ENCODE assay signal across 2 cellular contexts in the genomic region with DNA sequence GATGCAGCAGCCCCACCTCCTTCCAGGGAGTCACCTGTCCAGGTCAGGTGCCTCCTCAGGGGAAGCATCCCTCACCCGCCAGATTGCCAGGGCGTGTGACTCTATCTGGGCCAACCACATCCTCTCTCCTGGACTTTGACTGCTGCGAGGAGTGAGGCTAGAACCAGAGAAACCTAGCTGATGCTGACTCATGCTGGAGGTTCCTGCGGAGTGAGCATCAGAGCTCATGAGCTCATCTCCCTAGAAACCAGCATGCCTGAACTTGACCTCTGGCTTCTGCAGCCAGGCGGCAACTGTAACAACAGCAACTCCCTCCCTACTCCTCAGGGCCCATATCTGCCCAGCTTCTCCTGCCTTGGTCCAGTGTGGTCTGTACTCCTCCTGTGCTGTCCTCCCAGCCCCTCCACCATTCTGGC.
A peak's percentile ranks its signal among the peaks of the same experiment; 100 is the strongest.
TF ChIP-seq lines count a peak whose summit lies in the region.

No MANE protein-coding gene starts in this region.

TF ChIP-seq in GM23338, 12 proteins besides CTCF, POLR2A, EP300 and RAD21 (continued from another document):
- TF ChIP-seq POLR2AphosphoS5 (IDR thresholded peaks at IDR 0.05; ENCODE audit: low read depth) (no peak), JUNB (IDR thresholded peaks at IDR 0.05; ENCODE audit: unreplicated experiment) (no peak)

TF ChIP-seq in GM12878, 131 proteins besides CTCF, POLR2A, EP300 and RAD21 (continued from another document and continues in another):
- TF ChIP-seq, protein P1, sequence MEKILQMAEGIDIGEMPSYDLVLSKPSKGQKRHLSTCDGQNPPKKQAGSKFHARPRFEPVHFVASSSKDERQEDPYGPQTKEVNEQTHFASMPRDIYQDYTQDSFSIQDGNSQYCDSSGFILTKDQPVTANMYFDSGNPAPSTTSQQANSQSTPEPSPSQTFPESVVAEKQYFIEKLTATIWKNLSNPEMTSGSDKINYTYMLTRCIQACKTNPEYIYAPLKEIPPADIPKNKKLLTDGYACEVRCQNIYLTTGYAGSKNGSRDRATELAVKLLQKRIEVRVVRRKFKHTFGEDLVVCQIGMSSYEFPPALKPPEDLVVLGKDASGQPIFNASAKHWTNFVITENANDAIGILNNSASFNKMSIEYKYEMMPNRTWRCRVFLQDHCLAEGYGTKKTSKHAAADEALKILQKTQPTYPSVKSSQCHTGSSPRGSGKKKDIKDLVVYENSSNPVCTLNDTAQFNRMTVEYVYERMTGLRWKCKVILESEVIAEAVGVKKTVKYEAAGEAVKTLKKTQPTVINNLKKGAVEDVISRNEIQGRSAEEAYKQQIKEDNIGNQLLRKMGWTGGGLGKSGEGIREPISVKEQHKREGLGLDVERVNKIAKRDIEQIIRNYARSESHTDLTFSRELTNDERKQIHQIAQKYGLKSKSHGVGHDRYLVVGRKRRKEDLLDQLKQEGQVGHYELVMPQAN (conservative IDR thresholded peaks at IDR 0.05): no peak
- TF ChIP-seq, protein P2, sequence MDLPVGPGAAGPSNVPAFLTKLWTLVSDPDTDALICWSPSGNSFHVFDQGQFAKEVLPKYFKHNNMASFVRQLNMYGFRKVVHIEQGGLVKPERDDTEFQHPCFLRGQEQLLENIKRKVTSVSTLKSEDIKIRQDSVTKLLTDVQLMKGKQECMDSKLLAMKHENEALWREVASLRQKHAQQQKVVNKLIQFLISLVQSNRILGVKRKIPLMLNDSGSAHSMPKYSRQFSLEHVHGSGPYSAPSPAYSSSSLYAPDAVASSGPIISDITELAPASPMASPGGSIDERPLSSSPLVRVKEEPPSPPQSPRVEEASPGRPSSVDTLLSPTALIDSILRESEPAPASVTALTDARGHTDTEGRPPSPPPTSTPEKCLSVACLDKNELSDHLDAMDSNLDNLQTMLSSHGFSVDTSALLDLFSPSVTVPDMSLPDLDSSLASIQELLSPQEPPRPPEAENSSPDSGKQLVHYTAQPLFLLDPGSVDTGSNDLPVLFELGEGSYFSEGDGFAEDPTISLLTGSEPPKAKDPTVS (IDR thresholded peaks at IDR 0.05; ENCODE audit: low read depth, low read length): no peak
- no peak for TF ChIP-seq KLF5 (IDR thresholded peaks at IDR 0.05; ENCODE audit: partially characterized antibody)
- TF ChIP-seq, protein P3, sequence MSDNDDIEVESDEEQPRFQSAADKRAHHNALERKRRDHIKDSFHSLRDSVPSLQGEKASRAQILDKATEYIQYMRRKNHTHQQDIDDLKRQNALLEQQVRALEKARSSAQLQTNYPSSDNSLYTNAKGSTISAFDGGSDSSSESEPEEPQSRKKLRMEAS (IDR thresholded peaks at IDR 0.05; ENCODE audit: low read depth, low read length): no peak; the same call in 1 of the 2 replicates
- TF ChIP-seq ZNF24 (IDR thresholded peaks at IDR 0.05): no peak
- peak; percentile 85; the same call in 1 of the 2 replicates for TF ChIP-seq CHD1 (IDR thresholded peaks at IDR 0.05; ENCODE audit: low read depth, low read length)
- TF ChIP-seq EZH2 (IDR thresholded peaks at IDR 0.05; ENCODE audit: borderline replicate concordance, control insufficient read depth, low read depth, low read length): no peak
- TF ChIP-seq, protein P4, sequence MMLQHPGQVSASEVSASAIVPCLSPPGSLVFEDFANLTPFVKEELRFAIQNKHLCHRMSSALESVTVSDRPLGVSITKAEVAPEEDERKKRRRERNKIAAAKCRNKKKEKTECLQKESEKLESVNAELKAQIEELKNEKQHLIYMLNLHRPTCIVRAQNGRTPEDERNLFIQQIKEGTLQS (IDR thresholded peaks at IDR 0.05; ENCODE audit: borderline replicate concordance, extremely low read depth, low read depth, low read length): no peak
- peak; percentile 62 for TF ChIP-seq JUNB (IDR thresholded peaks at IDR 0.05)
- TF ChIP-seq, protein P5, sequence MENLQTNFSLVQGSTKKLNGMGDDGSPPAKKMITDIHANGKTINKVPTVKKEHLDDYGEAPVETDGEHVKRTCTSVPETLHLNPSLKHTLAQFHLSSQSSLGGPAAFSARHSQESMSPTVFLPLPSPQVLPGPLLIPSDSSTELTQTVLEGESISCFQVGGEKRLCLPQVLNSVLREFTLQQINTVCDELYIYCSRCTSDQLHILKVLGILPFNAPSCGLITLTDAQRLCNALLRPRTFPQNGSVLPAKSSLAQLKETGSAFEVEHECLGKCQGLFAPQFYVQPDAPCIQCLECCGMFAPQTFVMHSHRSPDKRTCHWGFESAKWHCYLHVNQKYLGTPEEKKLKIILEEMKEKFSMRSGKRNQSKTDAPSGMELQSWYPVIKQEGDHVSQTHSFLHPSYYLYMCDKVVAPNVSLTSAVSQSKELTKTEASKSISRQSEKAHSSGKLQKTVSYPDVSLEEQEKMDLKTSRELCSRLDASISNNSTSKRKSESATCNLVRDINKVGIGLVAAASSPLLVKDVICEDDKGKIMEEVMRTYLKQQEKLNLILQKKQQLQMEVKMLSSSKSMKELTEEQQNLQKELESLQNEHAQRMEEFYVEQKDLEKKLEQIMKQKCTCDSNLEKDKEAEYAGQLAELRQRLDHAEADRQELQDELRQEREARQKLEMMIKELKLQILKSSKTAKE (IDR thresholded peaks at IDR 0.05; ENCODE audit: low read depth, poor library complexity, severe bottlenecking): peak; percentile 94
- TF ChIP-seq, protein P6, sequence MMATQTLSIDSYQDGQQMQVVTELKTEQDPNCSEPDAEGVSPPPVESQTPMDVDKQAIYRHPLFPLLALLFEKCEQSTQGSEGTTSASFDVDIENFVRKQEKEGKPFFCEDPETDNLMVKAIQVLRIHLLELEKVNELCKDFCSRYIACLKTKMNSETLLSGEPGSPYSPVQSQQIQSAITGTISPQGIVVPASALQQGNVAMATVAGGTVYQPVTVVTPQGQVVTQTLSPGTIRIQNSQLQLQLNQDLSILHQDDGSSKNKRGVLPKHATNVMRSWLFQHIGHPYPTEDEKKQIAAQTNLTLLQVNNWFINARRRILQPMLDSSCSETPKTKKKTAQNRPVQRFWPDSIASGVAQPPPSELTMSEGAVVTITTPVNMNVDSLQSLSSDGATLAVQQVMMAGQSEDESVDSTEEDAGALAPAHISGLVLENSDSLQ (IDR thresholded peaks at IDR 0.05): no peak
- no peak for TF ChIP-seq SMAD5 (IDR thresholded peaks at IDR 0.05; ENCODE audit: low read depth)
- peak; percentile 93 for TF ChIP-seq IKZF2 (IDR thresholded peaks at IDR 0.05)
- TF ChIP-seq RELA (IDR thresholded peaks at IDR 0.05; ENCODE audit: borderline replicate concordance, partially characterized antibody): no peak
- TF ChIP-seq, protein P7, sequence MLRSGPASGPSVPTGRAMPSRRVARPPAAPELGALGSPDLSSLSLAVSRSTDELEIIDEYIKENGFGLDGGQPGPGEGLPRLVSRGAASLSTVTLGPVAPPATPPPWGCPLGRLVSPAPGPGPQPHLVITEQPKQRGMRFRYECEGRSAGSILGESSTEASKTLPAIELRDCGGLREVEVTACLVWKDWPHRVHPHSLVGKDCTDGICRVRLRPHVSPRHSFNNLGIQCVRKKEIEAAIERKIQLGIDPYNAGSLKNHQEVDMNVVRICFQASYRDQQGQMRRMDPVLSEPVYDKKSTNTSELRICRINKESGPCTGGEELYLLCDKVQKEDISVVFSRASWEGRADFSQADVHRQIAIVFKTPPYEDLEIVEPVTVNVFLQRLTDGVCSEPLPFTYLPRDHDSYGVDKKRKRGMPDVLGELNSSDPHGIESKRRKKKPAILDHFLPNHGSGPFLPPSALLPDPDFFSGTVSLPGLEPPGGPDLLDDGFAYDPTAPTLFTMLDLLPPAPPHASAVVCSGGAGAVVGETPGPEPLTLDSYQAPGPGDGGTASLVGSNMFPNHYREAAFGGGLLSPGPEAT (IDR thresholded peaks at IDR 0.05; ENCODE audit: low read depth): peak; percentile 84
- no peak for TF ChIP-seq POLR2AphosphoS2 (IDR thresholded peaks at IDR 0.05; ENCODE audit: low read depth, low read length)
- TF ChIP-seq RBBP5 (conservative IDR thresholded peaks at IDR 0.05): no peak
- TF ChIP-seq SUPT20H (IDR thresholded peaks at IDR 0.05; ENCODE audit: borderline replicate concordance, control insufficient read depth, low read depth, low read length): no peak
- TF ChIP-seq POLR2AphosphoS5 (IDR thresholded peaks at IDR 0.05; ENCODE audit: low read length): no peak
- no peak for TF ChIP-seq HDAC6 (IDR thresholded peaks at IDR 0.05; ENCODE audit: unreplicated experiment)
- TF ChIP-seq, protein P8, sequence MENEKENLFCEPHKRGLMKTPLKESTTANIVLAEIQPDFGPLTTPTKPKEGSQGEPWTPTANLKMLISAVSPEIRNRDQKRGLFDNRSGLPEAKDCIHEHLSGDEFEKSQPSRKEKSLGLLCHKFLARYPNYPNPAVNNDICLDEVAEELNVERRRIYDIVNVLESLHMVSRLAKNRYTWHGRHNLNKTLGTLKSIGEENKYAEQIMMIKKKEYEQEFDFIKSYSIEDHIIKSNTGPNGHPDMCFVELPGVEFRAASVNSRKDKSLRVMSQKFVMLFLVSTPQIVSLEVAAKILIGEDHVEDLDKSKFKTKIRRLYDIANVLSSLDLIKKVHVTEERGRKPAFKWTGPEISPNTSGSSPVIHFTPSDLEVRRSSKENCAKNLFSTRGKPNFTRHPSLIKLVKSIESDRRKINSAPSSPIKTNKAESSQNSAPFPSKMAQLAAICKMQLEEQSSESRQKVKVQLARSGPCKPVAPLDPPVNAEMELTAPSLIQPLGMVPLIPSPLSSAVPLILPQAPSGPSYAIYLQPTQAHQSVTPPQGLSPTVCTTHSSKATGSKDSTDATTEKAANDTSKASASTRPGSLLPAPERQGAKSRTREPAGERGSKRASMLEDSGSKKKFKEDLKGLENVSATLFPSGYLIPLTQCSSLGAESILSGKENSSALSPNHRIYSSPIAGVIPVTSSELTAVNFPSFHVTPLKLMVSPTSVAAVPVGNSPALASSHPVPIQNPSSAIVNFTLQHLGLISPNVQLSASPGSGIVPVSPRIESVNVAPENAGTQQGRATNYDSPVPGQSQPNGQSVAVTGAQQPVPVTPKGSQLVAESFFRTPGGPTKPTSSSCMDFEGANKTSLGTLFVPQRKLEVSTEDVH (IDR thresholded peaks at IDR 0.05; ENCODE audit: low read depth, partially characterized antibody): no peak
- 0 out of 2 replicates have a peak, but pooled peaks have one; percentile 61 for TF ChIP-seq PAX8 (IDR thresholded peaks at IDR 0.05)
- TF ChIP-seq, protein P9, sequence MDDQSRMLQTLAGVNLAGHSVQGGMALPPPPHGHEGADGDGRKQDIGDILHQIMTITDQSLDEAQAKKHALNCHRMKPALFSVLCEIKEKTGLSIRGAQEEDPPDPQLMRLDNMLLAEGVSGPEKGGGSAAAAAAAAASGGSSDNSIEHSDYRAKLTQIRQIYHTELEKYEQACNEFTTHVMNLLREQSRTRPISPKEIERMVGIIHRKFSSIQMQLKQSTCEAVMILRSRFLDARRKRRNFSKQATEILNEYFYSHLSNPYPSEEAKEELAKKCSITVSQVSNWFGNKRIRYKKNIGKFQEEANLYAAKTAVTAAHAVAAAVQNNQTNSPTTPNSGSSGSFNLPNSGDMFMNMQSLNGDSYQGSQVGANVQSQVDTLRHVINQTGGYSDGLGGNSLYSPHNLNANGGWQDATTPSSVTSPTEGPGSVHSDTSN (IDR thresholded peaks at IDR 0.05; ENCODE audit: insufficient replicate concordance, low read depth, low read length): no peak
- TF ChIP-seq FOXM1 (IDR thresholded peaks at IDR 0.05; ENCODE audit: low read depth, low read length): no peak
- TF ChIP-seq FOXK2 (IDR thresholded peaks at IDR 0.05): no peak; the same call in 1 of the 2 replicates
- TF ChIP-seq TARDBP (IDR thresholded peaks at IDR 0.05; ENCODE audit: borderline replicate concordance): no peak
- 0 out of 2 replicates have a peak, but pooled peaks have one; percentile 49 for TF ChIP-seq IRF4 (IDR thresholded peaks at IDR 0.05; ENCODE audit: low read depth, low read length)
- TF ChIP-seq RCOR1 (conservative IDR thresholded peaks at IDR 0.05; ENCODE audit: low read depth, low read length): no peak
- TF ChIP-seq POU2F2 (IDR thresholded peaks at IDR 0.05; ENCODE audit: borderline replicate concordance, low read depth, low read length): no peak
- peak; percentile 86 for TF ChIP-seq DPF2 (IDR thresholded peaks at IDR 0.05)
- peak; percentile 97 for TF ChIP-seq RAD51 (IDR thresholded peaks at IDR 0.05)
- TF ChIP-seq HDGF (IDR thresholded peaks at IDR 0.05): peak; percentile 98
- no peak for TF ChIP-seq CHD2 (IDR thresholded peaks at IDR 0.05; ENCODE audit: borderline replicate concordance, low read depth, low read length)
- TF ChIP-seq MEF2B (IDR thresholded peaks at IDR 0.05; ENCODE audit: partially characterized antibody, poor library complexity, severe bottlenecking): peak; percentile 49
- TF ChIP-seq, protein P10, sequence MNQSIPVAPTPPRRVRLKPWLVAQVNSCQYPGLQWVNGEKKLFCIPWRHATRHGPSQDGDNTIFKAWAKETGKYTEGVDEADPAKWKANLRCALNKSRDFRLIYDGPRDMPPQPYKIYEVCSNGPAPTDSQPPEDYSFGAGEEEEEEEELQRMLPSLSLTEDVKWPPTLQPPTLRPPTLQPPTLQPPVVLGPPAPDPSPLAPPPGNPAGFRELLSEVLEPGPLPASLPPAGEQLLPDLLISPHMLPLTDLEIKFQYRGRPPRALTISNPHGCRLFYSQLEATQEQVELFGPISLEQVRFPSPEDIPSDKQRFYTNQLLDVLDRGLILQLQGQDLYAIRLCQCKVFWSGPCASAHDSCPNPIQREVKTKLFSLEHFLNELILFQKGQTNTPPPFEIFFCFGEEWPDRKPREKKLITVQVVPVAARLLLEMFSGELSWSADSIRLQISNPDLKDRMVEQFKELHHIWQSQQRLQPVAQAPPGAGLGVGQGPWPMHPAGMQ (IDR thresholded peaks at IDR 0.05; ENCODE audit: borderline replicate concordance): no peak
- peak; percentile 64; the same call in 1 of the 2 replicates for TF ChIP-seq GATAD2B (conservative IDR thresholded peaks at IDR 0.05; ENCODE audit: low read depth)
- TF ChIP-seq, protein P11, sequence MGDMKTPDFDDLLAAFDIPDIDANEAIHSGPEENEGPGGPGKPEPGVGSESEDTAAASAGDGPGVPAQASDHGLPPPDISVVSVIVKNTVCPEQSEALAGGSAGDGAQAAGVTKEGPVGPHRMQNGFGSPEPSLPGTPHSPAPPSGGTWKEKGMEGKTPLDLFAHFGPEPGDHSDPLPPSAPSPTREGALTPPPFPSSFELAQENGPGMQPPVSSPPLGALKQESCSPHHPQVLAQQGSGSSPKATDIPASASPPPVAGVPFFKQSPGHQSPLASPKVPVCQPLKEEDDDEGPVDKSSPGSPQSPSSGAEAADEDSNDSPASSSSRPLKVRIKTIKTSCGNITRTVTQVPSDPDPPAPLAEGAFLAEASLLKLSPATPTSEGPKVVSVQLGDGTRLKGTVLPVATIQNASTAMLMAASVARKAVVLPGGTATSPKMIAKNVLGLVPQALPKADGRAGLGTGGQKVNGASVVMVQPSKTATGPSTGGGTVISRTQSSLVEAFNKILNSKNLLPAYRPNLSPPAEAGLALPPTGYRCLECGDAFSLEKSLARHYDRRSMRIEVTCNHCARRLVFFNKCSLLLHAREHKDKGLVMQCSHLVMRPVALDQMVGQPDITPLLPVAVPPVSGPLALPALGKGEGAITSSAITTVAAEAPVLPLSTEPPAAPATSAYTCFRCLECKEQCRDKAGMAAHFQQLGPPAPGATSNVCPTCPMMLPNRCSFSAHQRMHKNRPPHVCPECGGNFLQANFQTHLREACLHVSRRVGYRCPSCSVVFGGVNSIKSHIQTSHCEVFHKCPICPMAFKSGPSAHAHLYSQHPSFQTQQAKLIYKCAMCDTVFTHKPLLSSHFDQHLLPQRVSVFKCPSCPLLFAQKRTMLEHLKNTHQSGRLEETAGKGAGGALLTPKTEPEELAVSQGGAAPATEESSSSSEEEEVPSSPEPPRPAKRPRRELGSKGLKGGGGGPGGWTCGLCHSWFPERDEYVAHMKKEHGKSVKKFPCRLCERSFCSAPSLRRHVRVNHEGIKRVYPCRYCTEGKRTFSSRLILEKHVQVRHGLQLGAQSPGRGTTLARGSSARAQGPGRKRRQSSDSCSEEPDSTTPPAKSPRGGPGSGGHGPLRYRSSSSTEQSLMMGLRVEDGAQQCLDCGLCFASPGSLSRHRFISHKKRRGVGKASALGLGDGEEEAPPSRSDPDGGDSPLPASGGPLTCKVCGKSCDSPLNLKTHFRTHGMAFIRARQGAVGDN (IDR thresholded peaks at IDR 0.05): peak; percentile 93
- no peak for TF ChIP-seq ZSCAN29 (IDR thresholded peaks at IDR 0.05)
- TF ChIP-seq NBN (IDR thresholded peaks at IDR 0.05): peak; percentile 90
- TF ChIP-seq TCF3 (IDR thresholded peaks at IDR 0.05; ENCODE audit: borderline replicate concordance, insufficient read depth, low read depth, low read length): no peak
